ENCODE assay signal across 22 cellular contexts in the genomic region with DNA sequence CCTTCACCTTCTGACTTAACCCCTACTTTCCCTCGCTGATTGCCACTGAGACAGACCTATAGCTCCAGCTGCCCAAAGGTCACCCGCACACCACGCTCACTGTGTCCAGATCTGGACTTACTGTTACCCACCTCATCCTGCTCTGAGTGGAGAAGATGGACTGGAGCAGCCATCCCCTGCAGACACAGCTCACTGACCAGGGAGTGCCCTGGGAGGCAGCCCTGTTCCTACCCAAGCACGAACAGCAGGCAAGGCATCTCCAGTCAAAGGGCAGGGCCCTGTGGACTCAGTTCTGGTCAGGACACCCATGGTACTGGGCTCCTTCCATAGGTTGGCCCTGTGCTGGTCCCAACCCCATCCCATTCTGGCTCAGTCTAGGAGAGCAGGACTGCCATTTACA. TPM values are rescaled to one million over a fixed set of nuclear protein-coding genes. Genes with fewer than 3 reads are reported as not detected.
"Had no signal": no experiment of that assay in that cellular context is flagged by ENCODE, and none has a peak within 500 bp of the region (broad histone marks: within the 10 kb centered on the region; RNA-seq: fewer than 3 reads in every experiment).

No MANE protein-coding gene starts in this region.

- H3K4me3 Mint-ChIP-seq: effector memory CD8-positive, alpha-beta T cell; memory B cell; naive thymus-derived CD4-positive, alpha-beta T cell had no signal

- H3K9me3 ChIP-seq: mucosa of descending colon, suprapubic skin, vagina had no signal

- DNase-seq: activated CD4-positive, alpha-beta T cell treated with anti-CD3 and anti-CD28 coated beads, Interleukin-2, amount 50 U/mL, for 4 hours; activated gamma-delta T cell treated with Interleukin-2 at 50 U/mL for 16 hours; activated T-cell treated with anti-CD3 and anti-CD28 coated beads, Interleukin-2, amount 50 U/mL, for 1 hour; amniotic stem cell; effector memory CD8-positive, alpha-beta T cell; retina; stimulated activated CD4-positive, alpha-beta T cell treated with anti-CD3 and anti-CD28 coated beads, Interleukin-12 subunit alpha, Interleukin-12 subunit beta, amount 100 ng/mL, for 4 hours; stimulated activated CD4-positive, alpha-beta T cell treated with anti-CD3 and anti-CD28 coated beads, Interleukin-1b, Interleukin-23, amount 100 ng/mL, for 48 hours; stimulated activated naive CD8-positive, alpha-beta T cell treated with anti-CD3 and anti-CD28 coated beads, Interleukin-15, Interleukin-2, amounts not matched to agents 100 U/mL and 50 U/mL, for 24 hours; trophoblast cell had no signal

- H3K9me3 Mint-ChIP-seq: activated naive CD4-positive, alpha-beta T cell treated with anti-CD3 and anti-CD28 coated beads, Interleukin-2, amount 50 U/mL, for 72 hours; effector memory CD8-positive, alpha-beta T cell; naive thymus-derived CD4-positive, alpha-beta T cell had no signal

- H3K36me3 ChIP-seq: suprapubic skin, vagina had no signal

- ATAC-seq: activated naive CD4-positive, alpha-beta T cell treated with anti-CD3 and anti-CD28 coated beads, Interleukin-2, amount 50 U/mL, for 72 hours; effector memory CD8-positive, alpha-beta T cell; mucosa of descending colon; naive thymus-derived CD4-positive, alpha-beta T cell; stimulated activated naive CD8-positive, alpha-beta T cell treated with anti-CD3 and anti-CD28 coated beads, Interleukin-15, Interleukin-2, amounts not matched to agents 100 U/mL and 50 U/mL, for 24 hours had no signal

- H3K27ac Mint-ChIP-seq: activated naive CD4-positive, alpha-beta T cell treated with anti-CD3 and anti-CD28 coated beads, Interleukin-2, amount 50 U/mL, for 72 hours; effector memory CD8-positive, alpha-beta T cell; memory B cell; naive thymus-derived CD4-positive, alpha-beta T cell had no signal

- H3K27ac ChIP-seq: hepatocyte, suprapubic skin, vagina had no signal

- H3K4me3 ChIP-seq: hepatocyte, mucosa of descending colon, suprapubic skin, vagina had no signal

- H3K36me3 Mint-ChIP-seq: naive thymus-derived CD4-positive, alpha-beta T cell had no signal

RNA-seq across cellular contexts. Expression of a gene that starts 9.5 kb away (rescaled TPM):
- total RNA-seq: dermis microvascular lymphatic vessel endothelial cell; fibroblast of villous mesenchyme; glomerular endothelial cell; liver; suprapubic skin; T-helper 2 cell treated with Interferon-gamma antibody and Interleukin-4, amounts not matched to agents 100 ng/mL and 5 ng/mL, for 36 hours; vagina had no signal
- polyA plus RNA-seq: liver; naive thymus-derived CD4-positive, alpha-beta T cell had no signal
